ENCODE assay signal across 1 cellular context in genomic region chr20:50413088-50413500, GRCh38.
TF ChIP-seq lines count a peak whose summit lies in the region.

No MANE protein-coding gene starts in this region.

TF ChIP-seq in HepG2, 621 proteins besides CTCF, POLR2A, EP300 and RAD21 (continued from another document and continues in another):
- TF ChIP-seq STAT6 (CRISPR knock-in tag; IDR thresholded peaks at IDR 0.05; ENCODE audit: borderline replicate concordance): no peak
- TF ChIP-seq DNMT3B (CRISPR knock-in tag; conservative IDR thresholded peaks at IDR 0.05): no peak
- no peak for TF ChIP-seq FOXA1 (IDR thresholded peaks at IDR 0.05)
- peak; percentile 53 for TF ChIP-seq FOXA1 (CRISPR knock-in tag; IDR thresholded peaks at IDR 0.05)
- no peak for TF ChIP-seq ZNF484 (CRISPR knock-in tag; IDR thresholded peaks at IDR 0.05; ENCODE audit: borderline replicate concordance, low read depth)
- no peak for TF ChIP-seq TERF1 (CRISPR knock-in tag; IDR thresholded peaks at IDR 0.05)
- TF ChIP-seq NR2C2 (CRISPR knock-in tag; IDR thresholded peaks at IDR 0.05; ENCODE audit: borderline replicate concordance): no peak
- TF ChIP-seq PREB (CRISPR knock-in tag; IDR thresholded peaks at IDR 0.05): no peak
- TF ChIP-seq TBP (CRISPR knock-in tag; IDR thresholded peaks at IDR 0.05): no peak
- no peak for TF ChIP-seq LCORL (IDR thresholded peaks at IDR 0.05)
- peak; percentile 55; the same call in 1 of the 2 replicates for TF ChIP-seq LCORL (CRISPR knock-in tag; IDR thresholded peaks at IDR 0.05)
- no peak for TF ChIP-seq SP1 (IDR thresholded peaks at IDR 0.05)
- TF ChIP-seq SP1 (CRISPR knock-in tag; IDR thresholded peaks at IDR 0.05): 0 out of 2 replicates have a peak, but pooled peaks have one; percentile 15
- no peak for TF ChIP-seq MIER3 (CRISPR knock-in tag; IDR thresholded peaks at IDR 0.05; ENCODE audit: borderline replicate concordance)
- TF ChIP-seq NFKBIZ (CRISPR knock-in tag; IDR thresholded peaks at IDR 0.05): no peak
- peak; percentile 46; the same call in 1 of the 2 replicates for TF ChIP-seq MAFF (IDR thresholded peaks at IDR 0.05; ENCODE audit: low read depth, low read length)
- TF ChIP-seq YEATS2 (CRISPR knock-in tag; IDR thresholded peaks at IDR 0.05; ENCODE audit: borderline replicate concordance): no peak
- TF ChIP-seq IRX3 (CRISPR knock-in tag; IDR thresholded peaks at IDR 0.05; ENCODE audit: borderline replicate concordance, low read depth): no peak
- TF ChIP-seq TEAD3 (CRISPR knock-in tag; optimal IDR thresholded peaks at IDR 0.05; ENCODE audit: borderline replicate concordance): peak; percentile 61
- no peak for TF ChIP-seq ZMAT5 (CRISPR knock-in tag; IDR thresholded peaks at IDR 0.05; ENCODE audit: borderline replicate concordance, low read depth)
- no peak for TF ChIP-seq AKAP8 (CRISPR knock-in tag; IDR thresholded peaks at IDR 0.05)
- no peak for TF ChIP-seq ZSCAN30 (CRISPR knock-in tag; IDR thresholded peaks at IDR 0.05)
- no peak for TF ChIP-seq ZNF501 (CRISPR knock-in tag; IDR thresholded peaks at IDR 0.05)
- no peak for TF ChIP-seq PBX3 (CRISPR knock-in tag; IDR thresholded peaks at IDR 0.05; ENCODE audit: borderline replicate concordance)
- no peak for TF ChIP-seq ESRRA (CRISPR knock-in tag; IDR thresholded peaks at IDR 0.05; ENCODE audit: low read depth)
- no peak for TF ChIP-seq MED13 (CRISPR knock-in tag; IDR thresholded peaks at IDR 0.05)
- TF ChIP-seq ZNF616 (CRISPR knock-in tag; IDR thresholded peaks at IDR 0.05; ENCODE audit: low read depth): no peak
- TF ChIP-seq ZMYM2 (CRISPR knock-in tag; IDR thresholded peaks at IDR 0.05): peak; percentile 55; the same call in 1 of the 2 replicates
- no peak for TF ChIP-seq THYN1 (CRISPR knock-in tag; IDR thresholded peaks at IDR 0.05; ENCODE audit: borderline replicate concordance, low read depth)
- no peak for TF ChIP-seq BRF2 (CRISPR knock-in tag; IDR thresholded peaks at IDR 0.05)
- TF ChIP-seq KLF15 (CRISPR knock-in tag; IDR thresholded peaks at IDR 0.05; ENCODE audit: borderline replicate concordance): no peak
- no peak for TF ChIP-seq ZNF784 (CRISPR knock-in tag; IDR thresholded peaks at IDR 0.05; ENCODE audit: borderline replicate concordance)
- TF ChIP-seq ZNF788 (CRISPR knock-in tag; IDR thresholded peaks at IDR 0.05; ENCODE audit: borderline replicate concordance): no peak
- no peak for TF ChIP-seq ATF1 (CRISPR knock-in tag; IDR thresholded peaks at IDR 0.05)
- TF ChIP-seq ZFP82 (CRISPR knock-in tag; IDR thresholded peaks at IDR 0.05; ENCODE audit: borderline replicate concordance): no peak
- peak; percentile 20; the same call in 1 of the 2 replicates for TF ChIP-seq ARID4A (CRISPR knock-in tag; IDR thresholded peaks at IDR 0.05; ENCODE audit: borderline replicate concordance)
- TF ChIP-seq ZNF639 (CRISPR knock-in tag; conservative IDR thresholded peaks at IDR 0.05): no peak
- TF ChIP-seq SNRNP70 (IDR thresholded peaks at IDR 0.05; ENCODE audit: low read depth, low read length): no peak
- no peak for TF ChIP-seq E2F1 (CRISPR knock-in tag; IDR thresholded peaks at IDR 0.05)
- no peak for TF ChIP-seq ZNF225 (CRISPR knock-in tag; IDR thresholded peaks at IDR 0.05)
- no peak for TF ChIP-seq ZNF205 (CRISPR knock-in tag; IDR thresholded peaks at IDR 0.05)
- TF ChIP-seq ZNF574 (CRISPR knock-in tag; IDR thresholded peaks at IDR 0.05): peak; percentile 53
- no peak for TF ChIP-seq MNT (IDR thresholded peaks at IDR 0.05)
- TF ChIP-seq CCAR2 (optimal IDR thresholded peaks at IDR 0.05; ENCODE audit: low read depth, low read length): no peak
